In genomic region chr3:158644345-158644908, GRCh38 we compare ENCODE assay signal across 8 cellular contexts. TPM values are rescaled to one million over a fixed set of nuclear protein-coding genes. Genes with fewer than 3 reads are reported as not detected.
DNase-seq lines count a peak whose midpoint lies in the region; ATAC-seq and TF ChIP-seq lines count a peak whose summit lies in the region.

Gene GFM1, plus strand, starts transcription at chr3:158644527. Its CDS starts 108 bp downstream, at chr3:158644635.

- CTCF ChIA-PET in activated CD4-positive, alpha-beta memory T cell treated with anti-CD3 and anti-CD28 coated beads for 36 hours (lab: Charles Lee), result interaction anchor here (0.7 to 3.6 kb wide), 22 partner anchors 8 to 1755 kb away, joined by 3 to 66 read pairs (median 5); partner anchors contain the start of genes IFT80, LXN, MFSD1 and SMC4

- H3K4me3 ChIP-seq in CD4-positive, CD25-positive, alpha-beta regulatory T cell (ENCODE audit: low read depth, low read length), result peak within 1 kb of the TSS; percentile 99
- H3K4me3 ChIP-seq in duodenal mucosa (ENCODE audit: low read depth in 1 of 2, low read length in 2 of 2) (peak within 1 kb of the TSS; percentile 90 to 92), lower leg skin (ENCODE audit: low read depth, poor library complexity, severe bottlenecking) (peak within 1 kb of the TSS; percentile 87)

- H3K4me3 Mint-ChIP-seq in CD4-positive, CD25-positive, alpha-beta regulatory T cell, result peak within 1 kb of the TSS; percentile 90 to 96 (median 95)
- peak within 1 kb of the TSS; percentile 89 for H3K4me3 Mint-ChIP-seq in activated CD4-positive, alpha-beta memory T cell treated with anti-CD3 and anti-CD28 coated beads for 36 hours

- H3K27ac Mint-ChIP-seq in CD4-positive, CD25-positive, alpha-beta regulatory T cell, result peak within 1 kb of the TSS; percentile 92 to 94 (median 94)
- H3K27ac Mint-ChIP-seq in activated CD4-positive, alpha-beta memory T cell treated with anti-CD3 and anti-CD28 coated beads for 36 hours, result peak within 1 kb of the TSS; percentile 86

- no peaks in the 10 kb centered on the region for H3K27me3 ChIP-seq in CD4-positive, CD25-positive, alpha-beta regulatory T cell (ENCODE audit: control insufficient read depth, insufficient read depth, low read length)
- no peaks in the 10 kb centered on the region for H3K27me3 ChIP-seq in duodenal mucosa (ENCODE audit: control insufficient read depth in 1 of 2, insufficient read depth in 2 of 2, low read length in 2 of 2)

- H3K36me3 ChIP-seq in CD4-positive, CD25-positive, alpha-beta regulatory T cell (ENCODE audit: control insufficient read depth, insufficient read depth, low read length), result peaks cover 26% of the 10 kb centered on the region
- H3K36me3 ChIP-seq in duodenal mucosa (ENCODE audit: control insufficient read depth in 1 of 2, insufficient read depth in 2 of 2, low read length in 2 of 2), result peaks cover 0 to 9% of the 10 kb centered on the region in 2 donors

- ATAC-seq in CD4-positive, CD25-positive, alpha-beta regulatory T cell (ENCODE audit: low read depth in 2 of 2), result peak; percentile 94 to 95
- ATAC-seq in GM19395 (IDR thresholded peaks at IDR 0.05; ENCODE audit: unreplicated experiment) (peak; percentile 99), HG03571 (IDR thresholded peaks at IDR 0.05; ENCODE audit: unreplicated experiment) (peak; percentile 99)

- peak within 1 kb of the TSS; percentile 77 for H3K27ac ChIP-seq in CD4-positive, CD25-positive, alpha-beta regulatory T cell (ENCODE audit: insufficient read depth, low read length, poor library complexity, severe bottlenecking)
- peak within 1 kb of the TSS; percentile 67 for H3K27ac ChIP-seq in duodenal mucosa (ENCODE audit: low read depth, low read length)

- H3K9me3 ChIP-seq in CD4-positive, CD25-positive, alpha-beta regulatory T cell (ENCODE audit: control insufficient read depth in 2 of 2, low read length in 2 of 2), result no peaks in the 10 kb centered on the region
- no peaks in the 10 kb centered on the region for H3K9me3 ChIP-seq in duodenal mucosa (ENCODE audit: control insufficient read depth in 1 of 2, low read length in 2 of 2)

- 0% methylated on average over 36 to 42 of the region's 42 CpGs for WGBS in lower leg skin, 2 donors

- POLR2A ChIA-PET in activated CD4-positive, alpha-beta memory T cell treated with anti-CD3 and anti-CD28 coated beads for 36 hours (lab: Charles Lee), result interaction anchor here (0.6 to 2.3 kb wide), 6 partner anchors 15 to 1130 kb away, joined by 3 to 9 read pairs (median 5); partner anchors contain the start of genes MFSD1 and MLF1

- H3K27me3 Mint-ChIP-seq in CD4-positive, CD25-positive, alpha-beta regulatory T cell, result peaks cover 4% of the 10 kb centered on the region
- H3K27me3 Mint-ChIP-seq in activated CD4-positive, alpha-beta memory T cell treated with anti-CD3 and anti-CD28 coated beads for 36 hours, result no peaks in the 10 kb centered on the region

- peak; percentile 88 to 97 (median 88) for DNase-seq in CD4-positive, CD25-positive, alpha-beta regulatory T cell
- DNase-seq in NCI-H82 (lab: John Stamatoyannopoulos, UW) (peak; percentile 99), lower leg skin (ENCODE audit: low spot score in 2 of 2) (peak; percentile 93 to 97)
- DNase-seq in activated CD4-positive, alpha-beta memory T cell treated with anti-CD3 and anti-CD28 coated beads for 36 hours, result peak; percentile 93
- peak; percentile 71 to 75 (median 73) for DNase-seq in stimulated activated CD4-positive, alpha-beta T cell treated with anti-CD3 and anti-CD28 coated beads, TNF-alpha, amount 100 ng/mL, for 1 hour (ENCODE audit: low read depth in 3 of 3, low spot score in 1 of 3)

- TF ChIP-seq CTCF in lower leg skin (IDR thresholded peaks at IDR 0.05), result peak in 1 of 3 donors; percentile 61

- H3K4me1 ChIP-seq in CD4-positive, CD25-positive, alpha-beta regulatory T cell (ENCODE audit: control insufficient read depth, insufficient read depth, low read length, poor library complexity, severe bottlenecking), result peaks cover 15% of the 10 kb centered on the region
- H3K4me1 ChIP-seq in duodenal mucosa (ENCODE audit: control insufficient read depth in 1 of 2, insufficient read depth in 2 of 2, low read length in 2 of 2), result peaks cover 9 to 10% of the 10 kb centered on the region in 2 donors

- no peak for TF ChIP-seq POLR2A in lower leg skin (IDR thresholded peaks at IDR 0.05)

- intact Hi-C loops in activated CD4-positive, alpha-beta memory T cell treated with anti-CD3 and anti-CD28 coated beads for 36 hours (cut with micrococcal nuclease), result loop anchor here (5.0 to 10.0 kb wide), 6 partner anchors 78 to 1480 kb away; partner anchors contain the start of genes CCNL1, MFSD1 and SHOX2
- intact Hi-C loops in lower leg skin (cut with DNase I; ENCODE audit: low total_unique reads), result no loop called here

- H3K9me3 Mint-ChIP-seq in CD4-positive, CD25-positive, alpha-beta regulatory T cell, result no peaks in the 10 kb centered on the region
- H3K9me3 Mint-ChIP-seq in activated CD4-positive, alpha-beta memory T cell treated with anti-CD3 and anti-CD28 coated beads for 36 hours, result no peaks in the 10 kb centered on the region

- H3K4me1 Mint-ChIP-seq in CD4-positive, CD25-positive, alpha-beta regulatory T cell, result peaks cover 11 to 50% (median 37%) of the 10 kb centered on the region in 4 donors
- peaks cover 38% of the 10 kb centered on the region for H3K4me1 Mint-ChIP-seq in activated CD4-positive, alpha-beta memory T cell treated with anti-CD3 and anti-CD28 coated beads for 36 hours (ENCODE audit: low read depth)

- peak within 1 kb of the TSS; percentile 81 to 91 for H3K9ac ChIP-seq in duodenal mucosa (ENCODE audit: low read depth in 1 of 2, low read length in 2 of 2)

- H3K36me3 Mint-ChIP-seq in CD4-positive, CD25-positive, alpha-beta regulatory T cell, result peaks cover 25% of the 10 kb centered on the region
- peaks cover 18% of the 10 kb centered on the region for H3K36me3 Mint-ChIP-seq in activated CD4-positive, alpha-beta memory T cell treated with anti-CD3 and anti-CD28 coated beads for 36 hours

RNA-seq across cellular contexts. Expression of gene GFM1, which starts in this region (rescaled TPM):
- 36.9 TPM for total RNA-seq in CD4-positive, CD25-positive, alpha-beta regulatory T cell
- 10 to 100 TPM; 22.2 to 36.0 (median 31.1) TPM for polyA plus RNA-seq in CD4-positive, CD25-positive, alpha-beta regulatory T cell
- 10 to 100 TPM; 48.7 to 57.3 TPM for total RNA-seq in activated CD4-positive, alpha-beta memory T cell treated with anti-CD3 and anti-CD28 coated beads for 36 hours
- 10 to 100 TPM; 30.8 to 42.7 (median 36.6) TPM for total RNA-seq in lower leg skin

Comparison
In these comparisons a context has a peak if more than half of its experiments do, and no peak if none do; other contexts are left out.
1. Peak in every context shown above with its lines: DNase-seq, ATAC-seq, H3K4me3 ChIP-seq and H3K27ac ChIP-seq.